33 cellular contexts compared by ENCODE assay signal in the genomic region with DNA sequence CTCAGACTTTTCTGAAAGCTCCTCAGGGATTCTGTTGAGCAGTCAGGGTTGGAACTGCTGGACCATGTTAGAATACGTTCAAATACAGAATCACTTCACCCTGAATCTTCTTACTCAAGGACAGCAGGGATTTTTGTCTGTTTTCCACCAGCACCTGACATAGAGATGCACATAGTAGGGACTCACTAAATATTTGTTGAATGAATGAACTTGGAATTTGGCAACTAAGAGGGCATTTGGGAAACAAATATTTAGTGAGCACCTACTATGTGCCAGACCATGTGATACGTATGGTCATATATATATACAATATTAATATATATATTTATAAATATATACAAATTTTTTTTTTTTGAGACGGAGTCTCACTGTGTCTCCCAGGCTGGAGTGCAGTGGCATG. TPM values are rescaled to one million over a fixed set of nuclear protein-coding genes. Genes with fewer than 3 reads are reported as not detected.
DNase-seq lines count a peak whose midpoint lies in the region; ATAC-seq, FAIRE-seq and TF ChIP-seq lines count a peak whose summit lies in the region.
"Had no signal": no experiment of that assay in that cellular context is flagged by ENCODE, and none has a peak within 500 bp of the region (broad histone marks: within the 10 kb centered on the region; RNA-seq: fewer than 3 reads in every experiment).

No MANE protein-coding gene starts in this region.

- H3K27me3 ChIP-seq in HepG2 (ENCODE audit: control insufficient read depth in 1 of 2, insufficient read depth in 2 of 2, low read length in 2 of 2) = no peaks in the 10 kb centered on the region; a peak in 1 of 5 replicates
- no peaks in the 10 kb centered on the region for H3K27me3 ChIP-seq in right lobe of liver
- H3K27me3 ChIP-seq in K562 (ENCODE audit: control insufficient read depth in 2 of 2, insufficient read depth in 2 of 2, low read length in 2 of 2) = no peaks in the 10 kb centered on the region
- H3K27me3 ChIP-seq in thyroid gland = no peaks in the 10 kb centered on the region
- H3K27me3 ChIP-seq: BE2C; BLaER1; BLaER1 treated with 17β-estradiol and CSF1 and Interleukin-3, amounts not matched to agents 10 nM and 100 nM had no signal

- no peak for TF ChIP-seq CTCF in HepG2 (CRISPR knock-in tag; IDR thresholded peaks at IDR 0.05)
- no peak for TF ChIP-seq CTCF in right lobe of liver (IDR thresholded peaks at IDR 0.05)
- no peak for TF ChIP-seq CTCF in HEK293 (tag by site-specific recombination; IDR thresholded peaks at IDR 0.05)
- no peak for TF ChIP-seq CTCF in K562 (IDR thresholded peaks at IDR 0.05 in 2 of 3, conservative IDR thresholded peaks at IDR 0.05 in 1 of 3; ENCODE audit: insufficient read depth in 2 of 3, low read depth in 1 of 3, low read length in 3 of 3)
- no peak for TF ChIP-seq CTCF in thyroid gland (IDR thresholded peaks at IDR 0.05)

- intact Hi-C loops in HepG2 (cut with micrococcal nuclease; ENCODE audit: unreplicated experiment) (no loop called here), right lobe of liver (cut with DNase I) (loop anchor here in 1 of 2 donors (10.0 kb wide), 1 partner anchor 102 kb away; no protein-coding TSS in a partner anchor), K562 (cut with micrococcal nuclease) (no loop called here), thyroid gland (cut with DNase I) (loop anchor here (10.0 kb wide), 1 partner anchor 112 kb away; no protein-coding TSS in a partner anchor)

- H3K9me3 ChIP-seq in HepG2 (ENCODE audit: low read length) (no peaks in the 10 kb centered on the region), right lobe of liver (no peaks in the 10 kb centered on the region), HEK293 (ENCODE audit: control insufficient read depth, insufficient read depth, low read depth, low read length) (no peaks in the 10 kb centered on the region), K562 (replicated peaks; ENCODE audit: control insufficient read depth, insufficient read depth, low read depth, low read length) (no peaks in the 10 kb centered on the region), thyroid gland (no peaks in the 10 kb centered on the region)
- H3K9me3 ChIP-seq: A549; BE2C; BLaER1; BLaER1 treated with 17β-estradiol and CSF1 and Interleukin-3, amounts not matched to agents 10 nM and 100 nM; Caco-2 had no signal

- peaks cover 11% of the 10 kb centered on the region for H3K4me1 ChIP-seq in HepG2 (ENCODE audit: insufficient read depth, low read length)
- H3K4me1 ChIP-seq in right lobe of liver = no peaks in the 10 kb centered on the region
- peaks cover 4% of the 10 kb centered on the region for H3K4me1 ChIP-seq in HEK293 (ENCODE audit: control insufficient read depth, insufficient read depth, low read length)
- peaks cover 7 to 11% of the 10 kb centered on the region in 2 experiments for H3K4me1 ChIP-seq in K562 (replicated peaks in 1 of 2; ENCODE audit: control insufficient read depth in 2 of 2, insufficient read depth in 2 of 2, low read length in 2 of 2)
- peaks cover 0 to 6% of the 10 kb centered on the region in 2 donors for H3K4me1 ChIP-seq in thyroid gland

- no peak for DNase-seq in HepG2 (ENCODE audit: low spot score)
- DNase-seq in right lobe of liver = no peak
- DNase-seq in K562 (ENCODE audit: extremely low read depth in 1 of 4, low spot score in 3 of 4) = no peak
- DNase-seq in thyroid gland = no peak
- DNase-seq: 8988T; ACHN; AML-193; BE2C; C1 segment of cervical spinal cord; Caco-2; Calu3; CD4-positive, alpha-beta memory T cell; CD4-positive, alpha-beta T cell; CD4-positive, CD25-positive, alpha-beta regulatory T cell; CD8-positive, alpha-beta memory T cell; CD8-positive, alpha-beta T cell; COR-L47; DMS 273 treated with DMSO at 0.1 percent for 48 hours; DMS153; DMS53; DMS79; DMS79 treated with DMSO at 0.1 percent for 48 hours; DND-41; EL had no signal

- in situ Hi-C loops in HepG2 (cut with HindIII; ENCODE audit: extremely low pct_ligation_motif_present, low pct_unique_long_range_greater_than_20kb) = no loop called here
- in situ Hi-C loops in K562 (cut with MboI) = no loop called here

- BruUV-seq in HepG2 (replicated peaks; lab: Mats Ljungman, UMichigan) = no TSS peak
- BruUV-seq in K562 (replicated peaks; lab: Mats Ljungman, UMichigan) = no TSS peak

- TF ChIP-seq RAD21 in HepG2 (CRISPR knock-in tag; IDR thresholded peaks at IDR 0.05) = no peak
- TF ChIP-seq RAD21 in K562 (CRISPR knock-in tag; conservative IDR thresholded peaks at IDR 0.05 in 1 of 2, IDR thresholded peaks at IDR 0.05 in 1 of 2) = no peak

- H3K4me3 ChIP-seq in HepG2 (replicated peaks in 1 of 3; ENCODE audit: insufficient read depth in 1 of 3, low read depth in 2 of 3, low read length in 3 of 3) (no peak overlapping the region), right lobe of liver (no peak overlapping the region), HEK293 (ENCODE audit: low read depth, low read length) (no peak overlapping the region), K562 (no peak overlapping the region), thyroid gland (replicated peaks in 1 of 3) (no peak overlapping the region)
- H3K4me3 ChIP-seq: A549; BLaER1; BLaER1 treated with 17β-estradiol and CSF1 and Interleukin-3, amounts not matched to agents 10 nM and 100 nM had no signal

- H3K4me2 ChIP-seq in HepG2 (ENCODE audit: low read depth, low read length) (no peak overlapping the region), K562 (ENCODE audit: insufficient read depth, low read length) (no peak overlapping the region)
- H3K4me2 ChIP-seq: A549; BLaER1; BLaER1 treated with 17β-estradiol and CSF1 and Interleukin-3, amounts not matched to agents 10 nM and 100 nM had no signal

- WGBS in HepG2 (ENCODE audit: low lambda C conversion rate) = 54% methylated on average over 3 of the region's 3 CpGs
- 100% methylated on average over 2 of the region's 3 CpGs for WGBS in right lobe of liver (ENCODE audit: insufficient coverage, low coverage, low lambda C conversion rate, missing lambda C conversion rate)
- 62% methylated on average over 3 of the region's 3 CpGs for WGBS in K562 (ENCODE audit: insufficient coverage, low coverage, missing lambda C conversion rate)
- 67 to 88% methylated on average over 3 of the region's 3 CpGs for WGBS in thyroid gland, 2 donors

- H3K79me2 ChIP-seq in HepG2 (ENCODE audit: insufficient read depth, low read length) (peaks cover 3% of the 10 kb centered on the region), K562 (ENCODE audit: control insufficient read depth, insufficient read depth, low read length) (peaks cover 10% of the 10 kb centered on the region)

- H2AFZ ChIP-seq in HepG2 (ENCODE audit: low read length) (no peak overlapping the region), K562 (ENCODE audit: low read depth, low read length) (no peak overlapping the region)

- H3K9me1 ChIP-seq in K562 (ENCODE audit: control insufficient read depth, insufficient read depth, low read length) = no peaks in the 10 kb centered on the region

- ATAC-seq in HepG2 (no peak), right lobe of liver (no peak), K562 (no peak), GM21360 (IDR thresholded peaks at IDR 0.05; ENCODE audit: unreplicated experiment) (no peak)
- ATAC-seq: A549; CD8-positive, alpha-beta T cell had no signal

- no peak overlapping the region for H3K27ac ChIP-seq in HepG2 (ENCODE audit: extremely low read length, insufficient read depth, low read length)
- no peak overlapping the region for H3K27ac ChIP-seq in right lobe of liver
- H3K27ac ChIP-seq in HEK293 (ENCODE audit: extremely low read depth, low read depth, low read length) = no peak overlapping the region
- H3K27ac ChIP-seq in K562 (ENCODE audit: extremely low read depth, low read depth, low read length) = no peak overlapping the region
- no peak overlapping the region for H3K27ac ChIP-seq in thyroid gland
- H3K27ac ChIP-seq: 22Rv1; A549; BLaER1; BLaER1 treated with 17β-estradiol and CSF1 and Interleukin-3, amounts not matched to agents 10 nM and 100 nM; C4-2B had no signal

- H3K9ac ChIP-seq in HepG2 (ENCODE audit: insufficient read depth, low read depth, low read length) = no peak overlapping the region
- no peak overlapping the region for H3K9ac ChIP-seq in K562 (ENCODE audit: insufficient read depth in 1 of 2, low read depth in 2 of 2, low read length in 2 of 2)
- H3K9ac ChIP-seq: BLaER1; BLaER1 treated with 17β-estradiol and CSF1 and Interleukin-3, amounts not matched to agents 10 nM and 100 nM had no signal

- H3K36me3 ChIP-seq in HepG2 (replicated peaks in 1 of 2; ENCODE audit: control insufficient read depth in 1 of 2, insufficient read depth in 2 of 2, low read length in 2 of 2) (no peaks in the 10 kb centered on the region), right lobe of liver (no peaks in the 10 kb centered on the region), HEK293 (ENCODE audit: control insufficient read depth in 2 of 2, insufficient read depth in 1 of 2, low read length in 2 of 2) (no peaks in the 10 kb centered on the region), K562 (ENCODE audit: control insufficient read depth, insufficient read depth, low read length) (no peaks in the 10 kb centered on the region; the same call in 2 of the 3 replicates), thyroid gland (no peaks in the 10 kb centered on the region)
- H3K36me3 ChIP-seq: BE2C; BLaER1; BLaER1 treated with 17β-estradiol and CSF1 and Interleukin-3, amounts not matched to agents 10 nM and 100 nM had no signal

- TF ChIP-seq POLR2A in HepG2 (IDR thresholded peaks at IDR 0.05; ENCODE audit: insufficient read depth in 1 of 2, low read depth in 2 of 2, low read length in 2 of 2) (no peak), right lobe of liver (IDR thresholded peaks at IDR 0.05) (no peak), K562 (conservative IDR thresholded peaks at IDR 0.05) (no peak), thyroid gland (IDR thresholded peaks at IDR 0.05) (no peak)

- POLR2A ChIA-PET in HepG2 (lab: Yijun Ruan, JAX) = no interaction called here
- POLR2A ChIA-PET in HEK293 (lab: Yijun Ruan, JAX) = no interaction called here
- POLR2A ChIA-PET in K562 (lab: Yijun Ruan, JAX) = interaction anchor here (1.7 to 2.7 kb wide), 2 partner anchors 11 to 112 kb away, joined by 6 read pairs; no protein-coding TSS in a partner anchor

- CTCF ChIA-PET in HepG2 (lab: Yijun Ruan, JAX; ENCODE audit: low intra/inter-chr PET ratio, low total read pairs) (no interaction called here), HEK293 (lab: Yijun Ruan, JAX) (interaction anchor here (0.6 to 1.0 kb wide), 3 partner anchors 34 to 217 kb away, joined by 3 to 5 read pairs (median 3); no protein-coding TSS in a partner anchor), K562 (lab: Yijun Ruan, JAX; ENCODE audit: low intra/inter-chr PET ratio) (no interaction called here)

- no peaks in the 10 kb centered on the region for H4K20me1 ChIP-seq in HepG2 (ENCODE audit: insufficient read depth, low read length)
- H4K20me1 ChIP-seq in K562 (replicated peaks; ENCODE audit: control insufficient read depth, insufficient read depth, low read length) = no peaks in the 10 kb centered on the region; the same call in 1 of the 2 replicates

- TF ChIP-seq EP300 in HepG2 (IDR thresholded peaks at IDR 0.05; ENCODE audit: low read depth in 2 of 2, low read length in 2 of 2) (no peak), HepG2 (CRISPR knock-in tag; IDR thresholded peaks at IDR 0.05; ENCODE audit: borderline replicate concordance) (no peak), K562 (IDR thresholded peaks at IDR 0.05; ENCODE audit: low read length) (no peak)

- no peak for FAIRE-seq in HepG2 (lab: Jason Lieb, UNC)
- FAIRE-seq in K562 (lab: Jason Lieb, UNC) = no peak
- FAIRE-seq: A204.1, A549, D721Med had no signal

RNA-seq across cellular contexts. Expression of gene FBXO42, which starts 4.6 kb away (rescaled TPM):
- total RNA-seq in HepG2 (2016; rRNA removed; fragmentation: Illumina TruSeq; extraction: Trizol) (7.6 and 9.0 TPM in 2 replicates), right lobe of liver (10 to 100 TPM in 3 of 6 experiments, 1 to 10 TPM in 3; 7.9 to 14.1 (median 10.2) TPM), K562 (2014; rRNA removed) (11.6 and 13.6 TPM in 2 replicates), K562 (2014; rRNA removed; fragmentation: Illumina TruSeq; extraction: Trizol) (14.6 and 17.4 TPM in 2 replicates), K562 (2015; rRNA removed; fragmentation: Illumina TruSeq; extraction: Trizol) (15.5 and 17.5 TPM in 2 replicates), K562 (2021) (21.2 and 24.1 TPM in 2 replicates), thyroid gland (10 to 100 TPM; 24.3 to 41.9 (median 31.9) TPM)
- total RNA-seq in HepG2 (2016; cell fraction: cytosol; rRNA removed; fragmentation: Illumina TruSeq; extraction: Trizol; ENCODE audit: low read depth) = 1.8 and 2.2 TPM in 2 replicates
- total RNA-seq in HepG2 (2016; cell fraction: insoluble cytoplasmic fraction; rRNA removed; fragmentation: Illumina TruSeq; extraction: Trizol) = 7.3 and 9.0 TPM in 2 replicates
- total RNA-seq in HepG2 (2016; cell fraction: membrane; rRNA removed; fragmentation: Illumina TruSeq; extraction: Trizol) = 3.2 and 3.4 TPM in 2 replicates
- 9.0 and 10.5 TPM in 2 replicates for total RNA-seq in HepG2 (2016; cell fraction: nucleus; rRNA removed; fragmentation: Illumina TruSeq; extraction: Trizol)
- polyA plus RNA-seq in HepG2 (2011; rRNA removed) (17.2 and 17.5 TPM in 2 replicates), K562 (2011; rRNA removed) (23.6 and 37.6 TPM in 2 replicates), K562 (2014; fragmentation: Illumina TruSeq; extraction: Trizol) (20.8 and 24.8 TPM in 2 replicates), K562 (2014; fragmentation: Nextera tagmentation; extraction: Ambion mirVana) (1 to 10 TPM; 7.2 to 8.0 TPM), K562 (2014; rRNA removed) (15.4 and 20.1 TPM in 2 replicates)
- 11.3 and 12.6 TPM in 2 replicates for polyA plus RNA-seq in HepG2 (2011; cell fraction: cytosol; rRNA removed)
- polyA plus RNA-seq in HepG2 (2011; cell fraction: nucleus; rRNA removed) = 16.2 and 16.9 TPM in 2 replicates
- polyA plus RNA-seq in HepG2 (2012) = 9.9 and 10.1 TPM in 2 replicates
- 0.43 and 1.1 TPM in 2 replicates for polyA plus RNA-seq in HepG2 (2016; cell fraction: cytosol; fragmentation: Illumina TruSeq; extraction: Trizol; ENCODE audit: low read depth)
- 8.9 and 10.1 TPM in 2 replicates for polyA plus RNA-seq in HepG2 (2016; cell fraction: insoluble cytoplasmic fraction; fragmentation: Illumina TruSeq; extraction: Trizol; ENCODE audit: low read depth)
- 1.4 and 1.6 TPM in 2 replicates for polyA plus RNA-seq in HepG2 (2016; cell fraction: membrane; fragmentation: Illumina TruSeq; extraction: Trizol; ENCODE audit: low read depth)
- polyA plus RNA-seq in HepG2 (2016; cell fraction: nucleus; fragmentation: Illumina TruSeq; extraction: Trizol; ENCODE audit: insufficient read depth, low read depth) = 8.1 and 9.2 TPM in 2 replicates
- polyA minus RNA-seq in HepG2 (2011; rRNA and poly(A)+ RNA removed; ENCODE audit: low replicate concordance) = 14.6 and 25.0 TPM in 2 replicates
- 8.8 and 9.5 TPM in 2 replicates for polyA minus RNA-seq in HepG2 (2011; cell fraction: cytosol; rRNA and poly(A)+ RNA removed)
- polyA minus RNA-seq in HepG2 (2011; cell fraction: nucleus; rRNA and poly(A)+ RNA removed) = 24.2 and 24.5 TPM in 2 replicates
- 67.9 and 105 TPM in 2 replicates for total RNA-seq in K562 (2011; cell fraction: chromatin; rRNA removed; ENCODE audit: low replicate concordance)
- 41.7 and 47.5 TPM in 2 replicates for total RNA-seq in K562 (2011; cell fraction: nucleolus; rRNA removed)
- 69.1 and 89.4 TPM in 2 replicates for total RNA-seq in K562 (2011; cell fraction: nucleoplasm; rRNA removed)
- 26.7 and 30.1 TPM in 2 replicates for polyA plus RNA-seq in K562 (2011; cell fraction: cytosol; rRNA removed)
- polyA plus RNA-seq in K562 (2011; cell fraction: nucleus; rRNA removed) = 48.3 and 53.6 TPM in 2 replicates
- polyA plus RNA-seq in K562 (2012) = 17.4 and 33.7 TPM in 2 replicates
- 31.9 and 41.8 TPM in 2 replicates for polyA minus RNA-seq in K562 (2011; rRNA and poly(A)+ RNA removed)
- 13.6 and 19.1 TPM in 2 replicates for polyA minus RNA-seq in K562 (2011; cell fraction: cytosol; rRNA and poly(A)+ RNA removed)
- 13.2 and 26.5 TPM in 2 replicates for polyA minus RNA-seq in K562 (2011; cell fraction: nucleus; rRNA and poly(A)+ RNA removed)

RNA-seq across cellular contexts. Expression of gene SZRD1, which starts 10.2 kb away (rescaled TPM):
- 28.5 and 38.6 TPM in 2 replicates for total RNA-seq in HepG2 (2016; rRNA removed; fragmentation: Illumina TruSeq; extraction: Trizol)
- 12.7 and 18.5 TPM in 2 replicates for total RNA-seq in HepG2 (2016; cell fraction: cytosol; rRNA removed; fragmentation: Illumina TruSeq; extraction: Trizol; ENCODE audit: low read depth)
- total RNA-seq in HepG2 (2016; cell fraction: insoluble cytoplasmic fraction; rRNA removed; fragmentation: Illumina TruSeq; extraction: Trizol) = 31.4 and 32.6 TPM in 2 replicates
- 51.4 and 51.8 TPM in 2 replicates for total RNA-seq in HepG2 (2016; cell fraction: membrane; rRNA removed; fragmentation: Illumina TruSeq; extraction: Trizol)
- total RNA-seq in HepG2 (2016; cell fraction: nucleus; rRNA removed; fragmentation: Illumina TruSeq; extraction: Trizol) = 18.9 and 20.9 TPM in 2 replicates
- polyA plus RNA-seq in HepG2 (2011; rRNA removed) = 41.4 and 49.1 TPM in 2 replicates
- 42.6 and 48.7 TPM in 2 replicates for polyA plus RNA-seq in HepG2 (2011; cell fraction: cytosol; rRNA removed)
- polyA plus RNA-seq in HepG2 (2011; cell fraction: nucleus; rRNA removed) = 28.2 and 28.3 TPM in 2 replicates
- 34.4 and 36.9 TPM in 2 replicates for polyA plus RNA-seq in HepG2 (2012)
- 56.7 and 58.7 TPM in 2 replicates for polyA plus RNA-seq in HepG2 (2016; cell fraction: cytosol; fragmentation: Illumina TruSeq; extraction: Trizol; ENCODE audit: low read depth)
- 71.8 and 88.8 TPM in 2 replicates for polyA plus RNA-seq in HepG2 (2016; cell fraction: insoluble cytoplasmic fraction; fragmentation: Illumina TruSeq; extraction: Trizol; ENCODE audit: low read depth)
- 116 and 117 TPM in 2 replicates for polyA plus RNA-seq in HepG2 (2016; cell fraction: membrane; fragmentation: Illumina TruSeq; extraction: Trizol; ENCODE audit: low read depth)
- polyA plus RNA-seq in HepG2 (2016; cell fraction: nucleus; fragmentation: Illumina TruSeq; extraction: Trizol; ENCODE audit: insufficient read depth, low read depth) = 51.4 and 59.8 TPM in 2 replicates
- polyA minus RNA-seq in HepG2 (2011; rRNA and poly(A)+ RNA removed; ENCODE audit: low replicate concordance) = 50.6 and 97.3 TPM in 2 replicates
- polyA minus RNA-seq in HepG2 (2011; cell fraction: cytosol; rRNA and poly(A)+ RNA removed) = 24.6 and 26.6 TPM in 2 replicates
- 13.0 and 16.4 TPM in 2 replicates for polyA minus RNA-seq in HepG2 (2011; cell fraction: nucleus; rRNA and poly(A)+ RNA removed)
- total RNA-seq in right lobe of liver = 10 to 100 TPM; 41.4 to 57.8 (median 47.5) TPM
- total RNA-seq in K562 (2011; cell fraction: chromatin; rRNA removed; ENCODE audit: low replicate concordance) = 32.7 and 51.8 TPM in 2 replicates
- 40.4 and 41.1 TPM in 2 replicates for total RNA-seq in K562 (2011; cell fraction: nucleolus; rRNA removed)
- total RNA-seq in K562 (2011; cell fraction: nucleoplasm; rRNA removed) = 47.8 and 68.1 TPM in 2 replicates
- 72.9 and 112 TPM in 2 replicates for total RNA-seq in K562 (2014; rRNA removed)
- 48.5 and 53.3 TPM in 2 replicates for total RNA-seq in K562 (2014; rRNA removed; fragmentation: Illumina TruSeq; extraction: Trizol)
- 80.1 and 88.3 TPM in 2 replicates for total RNA-seq in K562 (2015; rRNA removed; fragmentation: Illumina TruSeq; extraction: Trizol)
- 145 and 149 TPM in 2 replicates for total RNA-seq in K562 (2021)
- polyA plus RNA-seq in K562 (2011; rRNA removed) = 82.5 and 83.2 TPM in 2 replicates
- polyA plus RNA-seq in K562 (2011; cell fraction: cytosol; rRNA removed) = 119 and 167 TPM in 2 replicates
- polyA plus RNA-seq in K562 (2011; cell fraction: nucleus; rRNA removed) = 47.8 and 62.7 TPM in 2 replicates
- polyA plus RNA-seq in K562 (2012) = 91.4 and 111 TPM in 2 replicates
- 143 and 171 TPM in 2 replicates for polyA plus RNA-seq in K562 (2014; fragmentation: Illumina TruSeq; extraction: Trizol)
- 1 to 10 TPM; 3.9 to 7.2 TPM for polyA plus RNA-seq in K562 (2014; fragmentation: Nextera tagmentation; extraction: Ambion mirVana)
- polyA plus RNA-seq in K562 (2014; rRNA removed) = 82.5 and 110 TPM in 2 replicates
- 36.0 and 46.5 TPM in 2 replicates for polyA minus RNA-seq in K562 (2011; rRNA and poly(A)+ RNA removed)
- polyA minus RNA-seq in K562 (2011; cell fraction: cytosol; rRNA and poly(A)+ RNA removed) = 60.6 and 62.5 TPM in 2 replicates
- 12.4 and 16.3 TPM in 2 replicates for polyA minus RNA-seq in K562 (2011; cell fraction: nucleus; rRNA and poly(A)+ RNA removed)
- 10 to 100 TPM; 59.4 to 82.8 (median 74.4) TPM for total RNA-seq in thyroid gland

Comparison
In these comparisons a context has a peak if more than half of its experiments do, and no peak if none do; other contexts are left out.
1. Of the 241 proteins assayed by ChIP-seq in both HepG2 and K562: peak only in HepG2: none; only in K562: none; in both: ZKSCAN1; in neither: 240.